Comparison of ENCODE assay signal across 13 cellular contexts in the genomic region with DNA sequence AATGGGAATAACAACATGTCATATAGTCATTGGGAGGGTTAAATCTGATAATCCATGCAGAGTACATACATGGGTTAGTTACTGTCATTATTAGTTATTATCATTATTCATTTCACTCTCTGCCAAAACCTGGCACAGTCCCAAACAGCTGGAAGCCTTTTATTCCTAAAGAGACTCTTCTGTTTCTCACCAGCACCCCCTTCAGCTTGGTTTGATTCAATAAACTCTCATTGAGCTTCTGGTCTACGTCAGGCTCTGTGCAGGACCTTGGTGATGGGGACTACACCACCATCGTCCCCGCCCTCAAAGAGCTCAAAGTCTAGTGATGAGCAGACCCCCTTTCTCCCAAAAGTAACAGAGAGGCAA. TPM values are rescaled to one million over a fixed set of nuclear protein-coding genes. Genes with fewer than 3 reads are reported as not detected.
A peak's percentile ranks its signal among the peaks of the same experiment; 100 is the strongest.
DNase-seq lines count a peak whose midpoint lies in the region; ATAC-seq and TF ChIP-seq lines count a peak whose summit lies in the region.
"Had no signal": no experiment of that assay in that cellular context is flagged by ENCODE, and none has a peak within 500 bp of the region (broad histone marks: within the 10 kb centered on the region; RNA-seq: fewer than 3 reads in every experiment).

No MANE protein-coding gene starts in this region.

- H3K36me3 Mint-ChIP-seq in osteocyte (ENCODE audit: unreplicated experiment) = no peaks in the 10 kb centered on the region
- H3K36me3 Mint-ChIP-seq: CD4-positive, CD25-positive, alpha-beta regulatory T cell had no signal

- no peak for TF ChIP-seq CTCF in osteocyte (IDR thresholded peaks at IDR 0.05)

- no peaks in the 10 kb centered on the region for H3K9me3 Mint-ChIP-seq in osteocyte (ENCODE audit: unreplicated experiment)
- H3K9me3 Mint-ChIP-seq: activated CD4-positive, alpha-beta T cell treated with anti-CD3 and anti-CD28 coated beads, Interleukin-2, amount 10 ng/mL, durations not matched to agents 24 days and 14 days; CD4-positive, CD25-positive, alpha-beta regulatory T cell; effector memory CD8-positive, alpha-beta T cell had no signal

- peaks cover 23% of the 10 kb centered on the region for H3K4me1 Mint-ChIP-seq in osteocyte (ENCODE audit: unreplicated experiment)

- H3K27me3 Mint-ChIP-seq in osteocyte (ENCODE audit: unreplicated experiment) = no peaks in the 10 kb centered on the region

- H3K27ac Mint-ChIP-seq in osteocyte (ENCODE audit: unreplicated experiment) = no peak overlapping the region
- H3K27ac Mint-ChIP-seq: CD4-positive, CD25-positive, alpha-beta regulatory T cell; effector memory CD8-positive, alpha-beta T cell had no signal

- peak overlapping the region; percentile 75 for H3K4me3 Mint-ChIP-seq in osteocyte (ENCODE audit: unreplicated experiment)

- DNase-seq in NCI-H2171 treated with DMSO at 0.1 percent for 48 hours (lab: John Stamatoyannopoulos, UW) = peak; percentile 29
- no peak for DNase-seq in NCI-H2171 (lab: John Stamatoyannopoulos, UW)
- DNase-seq in NAMALWA (ENCODE audit: low spot score) = peak; percentile 68
- DNase-seq in osteocyte (ENCODE audit: extremely low spot score, unreplicated experiment) = no peak
- no peak for DNase-seq in NOMO-1 treated with dmso at 0.1 percent for 144 hours (lab: John Stamatoyannopoulos, UW; ENCODE audit: unreplicated experiment)
- no peak for DNase-seq in iPS-NIHi11 (ENCODE audit: low spot score)
- DNase-seq: cerebellar nuclear complex had no signal

- ATAC-seq in SK-N-SH treated with all-trans-retinoic acid at 6 μM for 48 hours (no peak; the same call in 2 of the 3 replicates), GM18909 (IDR thresholded peaks at IDR 0.05; ENCODE audit: poor library complexity, unreplicated experiment) (no peak)
- ATAC-seq: effector memory CD8-positive, alpha-beta T cell had no signal

TF ChIP-seq in SK-N-SH treated with all-trans-retinoic acid at 6 μM for 48 hours, 23 proteins besides CTCF, POLR2A, EP300 and RAD21:
- TF ChIP-seq ZNF565 (CRISPR knock-in tag; conservative IDR thresholded peaks at IDR 0.05; ENCODE audit: low read depth) = no peak
- TF ChIP-seq TCF4 (CRISPR knock-in tag; IDR thresholded peaks at IDR 0.05; ENCODE audit: borderline replicate concordance) = peak; percentile 26; the same call in 1 of the 2 replicates

RNA-seq across cellular contexts. Expression of gene KCNK15, which starts 2.3 kb away (rescaled TPM):
- total RNA-seq in osteocyte = 17.5 and 21.5 TPM in 2 replicates
- total RNA-seq: CD4-positive, CD25-positive, alpha-beta regulatory T cell had no signal

RNA-seq across cellular contexts. Expression of gene CCN5, which starts 32.8 kb away (rescaled TPM):
- 18.2 and 24.0 TPM in 2 replicates for total RNA-seq in osteocyte
- total RNA-seq: activated CD4-positive, alpha-beta T cell treated with anti-CD3 and anti-CD28 coated beads, Interleukin-2, amount 10 ng/mL, durations not matched to agents 24 days and 14 days; CD4-positive, CD25-positive, alpha-beta regulatory T cell; kidney epithelial cell had no signal

Comparison
In these comparisons a context has a peak if more than half of its experiments do, and no peak if none do; other contexts are left out.
1. DNase-seq: peak in NCI-H2171 treated with DMSO at 0.1 percent for 48 hours (single experiment) and NAMALWA (single experiment); none in NCI-H2171 (single experiment), osteocyte (single experiment), NOMO-1 treated with dmso at 0.1 percent for 144 hours (single experiment) and iPS-NIHi11 (single experiment).